In the genomic region with DNA sequence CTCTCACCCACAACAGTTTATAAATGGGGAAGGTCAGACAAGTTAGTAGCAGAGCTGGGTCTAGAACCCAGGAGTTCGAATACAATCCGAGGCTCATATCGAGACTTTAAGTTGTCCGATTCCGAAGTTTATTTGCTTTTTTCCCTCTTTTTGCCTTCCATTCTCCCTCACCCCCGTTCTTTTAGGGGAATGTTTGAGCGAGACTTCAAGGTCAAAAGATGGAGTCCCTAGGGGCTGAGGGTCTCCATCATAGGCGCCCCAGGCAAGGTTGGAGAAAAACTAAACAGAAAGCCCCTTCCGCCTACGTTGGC, we compare ENCODE assay signal across 9 cellular contexts. TPM values are rescaled to one million over a fixed set of nuclear protein-coding genes. Genes with fewer than 3 reads are reported as not detected.
DNase-seq lines count a peak whose midpoint lies in the region.
"Had no signal": no experiment of that assay in that cellular context is flagged by ENCODE, and none has a peak within 500 bp of the region (broad histone marks: within the 10 kb centered on the region; RNA-seq: fewer than 3 reads in every experiment).

No MANE protein-coding gene starts in this region.

- peak overlapping the region; percentile 94 for H3K27ac ChIP-seq in adipose tissue (ENCODE audit: low read depth, low read length)
- peak overlapping the region; percentile 89 for H3K27ac ChIP-seq in layer of hippocampus (ENCODE audit: low read depth, low read length)

- DNase-seq in SIG-M5 treated with dmso at 0.1 percent for 504 hours (lab: John Stamatoyannopoulos, UW; ENCODE audit: unreplicated experiment) (peak; percentile 40), SIG-M5 (lab: John Stamatoyannopoulos, UW) (no peak), superior temporal gyrus (ENCODE audit: extremely low spot score) (peak; percentile 63), NCI-H82 treated with DMSO at 0.1 percent for 48 hours (lab: John Stamatoyannopoulos, UW; ENCODE audit: unreplicated experiment) (no peak), H4 (ENCODE audit: low spot score) (no peak), glomerular visceral epithelial cell (ENCODE audit: extremely low spot score) (no peak)

- WGBS in adipose tissue, 3 donors, result 0 to 1% (median 1%) methylated on average over 10 of the region's 10 CpGs

- no peaks in the 10 kb centered on the region for H3K27me3 ChIP-seq in layer of hippocampus (ENCODE audit: control insufficient read depth, insufficient read depth, low read length)

RNA-seq across cellular contexts. Expression of a gene that starts 7.2 kb away (rescaled TPM):
- polyA plus RNA-seq in adipose tissue, result 100 to 1,000 TPM in 1 of 3 donors, 10 to 100 TPM in 2; 41.1 to 221 (median 96.3) TPM
- total RNA-seq in H4 (2014; rRNA removed; shearing (Covaris generic)), result 5.8 and 9.0 TPM in 2 replicates

RNA-seq across cellular contexts. Expression of a gene that starts 35.7 kb away (rescaled TPM):
- not detected for polyA plus RNA-seq in adipose tissue
- not detected in 2 replicates for total RNA-seq in H4 (2014; rRNA removed; shearing (Covaris generic))
- total RNA-seq: dermis blood vessel endothelial cell had no signal

Comparison
In these comparisons a context has a peak if more than half of its experiments do, and no peak if none do; other contexts are left out.
1. DNase-seq: peak in SIG-M5 treated with dmso at 0.1 percent for 504 hours (single experiment) and superior temporal gyrus (single experiment); none in SIG-M5 (single experiment), NCI-H82 treated with DMSO at 0.1 percent for 48 hours (single experiment), H4 (single experiment) and glomerular visceral epithelial cell (single experiment).